2 cellular contexts compared by ENCODE assay signal in the genomic region with DNA sequence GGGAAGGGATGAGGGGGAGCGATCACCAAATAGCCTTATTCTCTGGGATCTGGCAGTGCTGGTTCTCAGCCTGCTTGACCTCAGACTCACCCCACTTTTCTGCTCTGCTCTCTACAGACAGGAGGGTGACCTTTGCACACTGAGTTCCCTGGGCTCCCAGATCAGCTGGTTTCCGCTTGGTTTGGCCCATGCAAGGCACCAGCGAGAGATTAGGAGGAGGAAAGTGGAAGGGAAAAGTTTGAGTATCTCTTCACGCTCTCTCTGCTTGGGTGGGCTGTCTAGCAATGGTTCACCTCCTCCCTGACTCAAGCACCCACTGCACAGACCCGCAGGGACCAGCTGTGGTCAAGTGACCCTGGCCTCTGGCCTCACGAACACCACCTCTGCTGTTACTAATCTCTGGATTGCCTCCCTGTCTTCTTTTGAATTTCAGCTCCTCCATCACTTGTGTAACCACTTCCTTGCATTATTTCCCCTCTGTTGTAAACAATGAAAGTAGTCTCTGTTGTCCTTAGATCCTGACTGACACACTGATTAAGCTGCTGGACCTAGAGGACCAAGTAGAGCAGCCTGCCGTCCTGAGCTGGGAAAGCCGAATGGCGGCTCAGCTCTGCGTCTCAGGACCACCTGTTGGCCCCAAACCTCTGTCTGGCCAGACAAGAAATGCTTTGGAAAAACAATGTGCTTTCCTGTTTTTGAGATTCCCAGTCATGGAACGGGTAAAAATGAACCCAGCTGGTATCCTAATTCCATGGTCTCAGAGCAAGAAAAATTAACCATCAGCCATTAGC.
TF ChIP-seq lines count a peak whose summit lies in the region.

No MANE protein-coding gene starts in this region.

TF ChIP-seq in endothelial cell of umbilical vein, 7 proteins besides CTCF, POLR2A, EP300 and RAD21 (continued from another document):
- TF ChIP-seq EZH2 (IDR thresholded peaks at IDR 0.05; ENCODE audit: borderline replicate concordance, low read depth, low read length, severe bottlenecking) = no peak
- TF ChIP-seq JUN (IDR thresholded peaks at IDR 0.05; ENCODE audit: borderline replicate concordance, insufficient read depth, insufficient read length, low read depth) = no peak

TF ChIP-seq in liver, 16 proteins besides CTCF, POLR2A, EP300 and RAD21 (continued from another document):
- TF ChIP-seq ATF3 (IDR thresholded peaks at IDR 0.05) = no peak
- peak; percentile 80 for TF ChIP-seq HNF4G (IDR thresholded peaks at IDR 0.05)
- TF ChIP-seq GABPA (IDR thresholded peaks at IDR 0.05 in 1 of 2, conservative IDR thresholded peaks at IDR 0.05 in 1 of 2) = no peak
- no peak for TF ChIP-seq YY1 (IDR thresholded peaks at IDR 0.05)
- no peak for TF ChIP-seq ZBTB33 (IDR thresholded peaks at IDR 0.05)
- TF ChIP-seq TAF1 (conservative IDR thresholded peaks at IDR 0.05) = no peak
- TF ChIP-seq SP1 (IDR thresholded peaks at IDR 0.05) = peak; percentile 76
- TF ChIP-seq JUND (IDR thresholded peaks at IDR 0.05) = peak; percentile 35 to 43
- no peak for TF ChIP-seq FOXA1 (IDR thresholded peaks at IDR 0.05)
- TF ChIP-seq, protein P1, sequence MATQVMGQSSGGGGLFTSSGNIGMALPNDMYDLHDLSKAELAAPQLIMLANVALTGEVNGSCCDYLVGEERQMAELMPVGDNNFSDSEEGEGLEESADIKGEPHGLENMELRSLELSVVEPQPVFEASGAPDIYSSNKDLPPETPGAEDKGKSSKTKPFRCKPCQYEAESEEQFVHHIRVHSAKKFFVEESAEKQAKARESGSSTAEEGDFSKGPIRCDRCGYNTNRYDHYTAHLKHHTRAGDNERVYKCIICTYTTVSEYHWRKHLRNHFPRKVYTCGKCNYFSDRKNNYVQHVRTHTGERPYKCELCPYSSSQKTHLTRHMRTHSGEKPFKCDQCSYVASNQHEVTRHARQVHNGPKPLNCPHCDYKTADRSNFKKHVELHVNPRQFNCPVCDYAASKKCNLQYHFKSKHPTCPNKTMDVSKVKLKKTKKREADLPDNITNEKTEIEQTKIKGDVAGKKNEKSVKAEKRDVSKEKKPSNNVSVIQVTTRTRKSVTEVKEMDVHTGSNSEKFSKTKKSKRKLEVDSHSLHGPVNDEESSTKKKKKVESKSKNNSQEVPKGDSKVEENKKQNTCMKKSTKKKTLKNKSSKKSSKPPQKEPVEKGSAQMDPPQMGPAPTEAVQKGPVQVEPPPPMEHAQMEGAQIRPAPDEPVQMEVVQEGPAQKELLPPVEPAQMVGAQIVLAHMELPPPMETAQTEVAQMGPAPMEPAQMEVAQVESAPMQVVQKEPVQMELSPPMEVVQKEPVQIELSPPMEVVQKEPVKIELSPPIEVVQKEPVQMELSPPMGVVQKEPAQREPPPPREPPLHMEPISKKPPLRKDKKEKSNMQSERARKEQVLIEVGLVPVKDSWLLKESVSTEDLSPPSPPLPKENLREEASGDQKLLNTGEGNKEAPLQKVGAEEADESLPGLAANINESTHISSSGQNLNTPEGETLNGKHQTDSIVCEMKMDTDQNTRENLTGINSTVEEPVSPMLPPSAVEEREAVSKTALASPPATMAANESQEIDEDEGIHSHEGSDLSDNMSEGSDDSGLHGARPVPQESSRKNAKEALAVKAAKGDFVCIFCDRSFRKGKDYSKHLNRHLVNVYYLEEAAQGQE (IDR thresholded peaks at IDR 0.05) = no peak
- TF ChIP-seq HNF4A (conservative IDR thresholded peaks at IDR 0.05) = peak; percentile 90 to 91
- TF ChIP-seq NR2F2 (IDR thresholded peaks at IDR 0.05) = peak; percentile 58
- TF ChIP-seq FOXA2 (IDR thresholded peaks at IDR 0.05) = no peak
